ENCODE assay signal across 1 cellular context in genomic region chr15:70439304-70439877, GRCh38.
TF ChIP-seq lines count a peak whose summit lies in the region.

No MANE protein-coding gene starts in this region.

TF ChIP-seq in K562, 482 proteins besides CTCF, POLR2A, EP300 and RAD21 (continued from another document):
- TF ChIP-seq VEZF1 (CRISPR knock-in tag; IDR thresholded peaks at IDR 0.05) = peak; percentile 16; the same call in 1 of the 2 replicates
- TF ChIP-seq ZNF282 (CRISPR knock-in tag; IDR thresholded peaks at IDR 0.05) = no peak
- no peak for TF ChIP-seq SPI1 (IDR thresholded peaks at IDR 0.05; ENCODE audit: borderline replicate concordance, low read depth, low read length)
- TF ChIP-seq HBP1 (CRISPR knock-in tag; IDR thresholded peaks at IDR 0.05) = no peak
- TF ChIP-seq SRSF3 (IDR thresholded peaks at IDR 0.05; ENCODE audit: insufficient read depth, low read length) = no peak
- TF ChIP-seq ZNF707 (CRISPR knock-in tag; conservative IDR thresholded peaks at IDR 0.05) = no peak
- 0 out of 4 replicates have a peak, but pooled peaks of 1 of the 2 experiments have one; percentile 22 for TF ChIP-seq MNT (conservative IDR thresholded peaks at IDR 0.05)
- 0 out of 2 replicates have a peak, but pooled peaks have one; percentile 25 for TF ChIP-seq HNRNPL (IDR thresholded peaks at IDR 0.05; ENCODE audit: low read depth, low read length)
- peak; percentile 62; the same call in 1 of the 2 replicates for TF ChIP-seq DMBX1 (CRISPR knock-in tag; IDR thresholded peaks at IDR 0.05; ENCODE audit: borderline replicate concordance)
- no peak for TF ChIP-seq ZNF263 (CRISPR knock-in tag; IDR thresholded peaks at IDR 0.05; ENCODE audit: borderline replicate concordance)
- 0 out of 2 replicates have a peak, but pooled peaks have one; percentile 30 for TF ChIP-seq FOSL1 (tag; conservative IDR thresholded peaks at IDR 0.05)
- TF ChIP-seq ZHX1 (conservative IDR thresholded peaks at IDR 0.05; ENCODE audit: low read length) = no peak
- no peak for TF ChIP-seq ZNF561 (CRISPR knock-in tag; conservative IDR thresholded peaks at IDR 0.05)
- TF ChIP-seq RNF219 (CRISPR knock-in tag; IDR thresholded peaks at IDR 0.05) = no peak
- no peak for TF ChIP-seq SMAD3 (CRISPR knock-in tag; conservative IDR thresholded peaks at IDR 0.05)
- TF ChIP-seq ZBTB1 (CRISPR knock-in tag; IDR thresholded peaks at IDR 0.05; ENCODE audit: borderline replicate concordance, low read depth) = no peak
- no peak for TF ChIP-seq ZFP30 (CRISPR knock-in tag; IDR thresholded peaks at IDR 0.05; ENCODE audit: borderline replicate concordance)
- TF ChIP-seq NCOA2 (IDR thresholded peaks at IDR 0.05; ENCODE audit: partially characterized antibody in 2 of 2) = no peak
- peak; percentile 30 for TF ChIP-seq CCNT2 (IDR thresholded peaks at IDR 0.05; ENCODE audit: borderline replicate concordance, extremely low read depth, insufficient read length, low read depth, low read length)
- TF ChIP-seq JUN (IDR thresholded peaks at IDR 0.05; ENCODE audit: borderline replicate concordance, low read depth, low read length) = no peak
- no peak for TF ChIP-seq JUN (CRISPR knock-in tag; IDR thresholded peaks at IDR 0.05; ENCODE audit: borderline replicate concordance)
- no peak for TF ChIP-seq ETS2 (tag; IDR thresholded peaks at IDR 0.05; ENCODE audit: borderline replicate concordance, poor library complexity, severe bottlenecking)
- TF ChIP-seq NCOA1 (IDR thresholded peaks at IDR 0.05; ENCODE audit: low read depth) = peak; percentile 76
- no peak for TF ChIP-seq E2F5 (CRISPR knock-in tag; IDR thresholded peaks at IDR 0.05)
- no peak for TF ChIP-seq CBX5 (IDR thresholded peaks at IDR 0.05; ENCODE audit: borderline replicate concordance, low read depth)
- TF ChIP-seq PPARD (CRISPR knock-in tag; IDR thresholded peaks at IDR 0.05) = no peak
- no peak for TF ChIP-seq NR3C1 (CRISPR knock-in tag; IDR thresholded peaks at IDR 0.05)
- no peak for TF ChIP-seq MCM3 (IDR thresholded peaks at IDR 0.05)
- no peak for TF ChIP-seq MYNN (IDR thresholded peaks at IDR 0.05)
- no peak for TF ChIP-seq MYNN (CRISPR knock-in tag; IDR thresholded peaks at IDR 0.05)
- TF ChIP-seq E2F4 (CRISPR knock-in tag; IDR thresholded peaks at IDR 0.05; ENCODE audit: low read depth) = no peak
- TF ChIP-seq SIRT6 (IDR thresholded peaks at IDR 0.05; ENCODE audit: low read depth, low read length) = no peak
- TF ChIP-seq ZNF518B (CRISPR knock-in tag; IDR thresholded peaks at IDR 0.05) = no peak
- TF ChIP-seq GTF3C2 (IDR thresholded peaks at IDR 0.05; ENCODE audit: borderline replicate concordance, extremely low read depth, insufficient read length) = no peak
